Comparison of ENCODE assay signal across 8 cellular contexts in the genomic region with DNA sequence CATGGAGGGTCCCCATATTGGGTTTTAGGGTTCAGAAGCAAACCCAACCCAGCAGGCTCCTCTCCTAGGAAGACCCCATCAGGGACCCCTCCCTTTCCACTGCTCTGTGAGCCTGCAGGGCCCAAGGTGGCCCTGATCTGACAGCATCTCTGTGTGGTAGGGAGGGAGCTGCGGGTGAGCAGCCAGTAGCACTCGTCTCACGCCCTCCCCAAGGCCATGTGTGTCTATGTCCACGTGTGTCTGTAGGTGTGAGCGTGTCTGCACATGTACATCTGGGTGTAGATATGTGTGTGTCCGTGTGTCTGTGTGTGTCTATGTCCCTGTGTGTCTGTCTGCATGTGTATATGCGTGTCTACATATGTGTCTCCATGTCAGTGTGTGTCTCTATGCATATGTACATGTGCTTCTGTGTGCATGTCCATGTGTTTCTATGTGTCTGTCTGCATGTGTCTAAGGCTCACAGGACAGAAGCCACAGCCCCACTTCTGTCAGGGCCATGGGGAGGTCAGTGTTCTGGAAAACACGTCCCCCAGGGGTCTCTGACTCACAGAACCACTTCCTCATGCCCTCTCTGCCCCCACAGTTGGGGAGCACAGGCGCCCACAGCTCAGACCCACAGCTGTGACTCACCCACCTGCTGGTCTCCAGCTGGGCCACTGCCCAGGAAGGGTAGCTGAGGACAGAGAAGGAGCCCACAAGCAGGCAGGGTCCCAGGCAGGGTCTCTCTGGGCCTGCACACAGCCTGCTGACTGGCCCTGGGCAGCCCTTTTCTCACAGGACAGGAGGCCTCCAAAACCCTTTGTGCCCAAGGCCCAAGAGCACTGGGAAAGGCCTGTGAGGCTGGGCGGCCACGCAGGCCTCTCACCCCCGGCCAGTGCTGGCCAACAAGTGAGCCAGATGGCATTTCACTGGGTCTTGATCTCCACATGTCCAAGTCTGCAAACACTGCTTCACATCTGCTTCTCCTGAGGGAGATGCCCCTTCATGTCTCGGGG.
DNase-seq lines count a peak whose midpoint lies in the region; ATAC-seq and TF ChIP-seq lines count a peak whose summit lies in the region.

No MANE protein-coding gene starts in this region.

- no peak overlapping the region for H4K12ac ChIP-seq in trophoblast cell (ENCODE audit: low read depth, low read length)

- H3K4me3 ChIP-seq in PC-9 (no peak overlapping the region), esophagus muscularis mucosa (no peak overlapping the region), trophoblast cell (ENCODE audit: low read depth, low read length) (no peak overlapping the region)

- no peak overlapping the region for H3K18ac ChIP-seq in trophoblast cell (ENCODE audit: low read length)

- no peak for TF ChIP-seq POLR2A in esophagus muscularis mucosa (IDR thresholded peaks at IDR 0.05; ENCODE audit: low read depth)

- intact Hi-C loops in PC-9 (cut with micrococcal nuclease; ENCODE audit: unreplicated experiment), result no loop called here
- intact Hi-C loops in esophagus muscularis mucosa (cut with DNase I), result no loop called here

- peak overlapping the region; percentile 49 for H3K23ac ChIP-seq in trophoblast cell (ENCODE audit: low read length)

- H3K36me3 ChIP-seq in PC-9 (ENCODE audit: low read depth) (no peaks in the 10 kb centered on the region), esophagus muscularis mucosa (no peaks in the 10 kb centered on the region), trophoblast cell (ENCODE audit: control insufficient read depth in 1 of 2, insufficient read depth in 2 of 2, low read length in 2 of 2) (no peaks in the 10 kb centered on the region)

- no peaks in the 10 kb centered on the region for H3K79me1 ChIP-seq in trophoblast cell (ENCODE audit: low read length)

- BruUV-seq in PC-9 (replicated peaks; lab: Mats Ljungman, UMichigan), result no TSS peak

- H2BK120ac ChIP-seq in trophoblast cell (ENCODE audit: insufficient read depth, low read length, poor library complexity), result no peak overlapping the region

- POLR2A ChIA-PET in PC-9 (lab: Charles Lee; ENCODE audit: unreplicated experiment), result no interaction called here

- H3K4me1 ChIP-seq in PC-9 (replicated peaks; ENCODE audit: insufficient read depth), result peaks cover 63% of the 10 kb centered on the region
- H3K4me1 ChIP-seq in esophagus muscularis mucosa, result peaks cover 27 to 56% (median 43%) of the 10 kb centered on the region in 4 donors
- peaks cover 0 to 3% of the 10 kb centered on the region in 2 experiments for H3K4me1 ChIP-seq in trophoblast cell (ENCODE audit: control insufficient read depth in 1 of 2, insufficient read depth in 2 of 2, low read length in 2 of 2)

- H3K9ac ChIP-seq in trophoblast cell (ENCODE audit: low read length), result no peak overlapping the region

- H4K8ac ChIP-seq in trophoblast cell (ENCODE audit: low read depth, low read length), result no peak overlapping the region

- H2BK5ac ChIP-seq in trophoblast cell (ENCODE audit: low read depth, low read length, poor library complexity), result no peak overlapping the region

- H3K27me3 ChIP-seq in PC-9 (ENCODE audit: insufficient read depth, low read depth) (no peaks in the 10 kb centered on the region), esophagus muscularis mucosa (no peaks in the 10 kb centered on the region), trophoblast cell (ENCODE audit: insufficient read depth, low read length) (no peaks in the 10 kb centered on the region)

- CTCF ChIA-PET in PC-9 (lab: Charles Lee), result no interaction called here

- no peaks in the 10 kb centered on the region for H4K20me1 ChIP-seq in PC-9 (ENCODE audit: insufficient read depth)

- ATAC-seq in HG02938 (IDR thresholded peaks at IDR 0.05; ENCODE audit: unreplicated experiment) (no peak), GM18867 (IDR thresholded peaks at IDR 0.05; ENCODE audit: unreplicated experiment) (no peak)

- H3K9me3 ChIP-seq in PC-9 (ENCODE audit: insufficient read depth, low read depth) (no peaks in the 10 kb centered on the region), esophagus muscularis mucosa (no peaks in the 10 kb centered on the region), trophoblast cell (ENCODE audit: insufficient read depth, low read depth, low read length) (no peaks in the 10 kb centered on the region)

- H2AK5ac ChIP-seq in trophoblast cell (ENCODE audit: low read length), result no peak overlapping the region

- H3K9me2 ChIP-seq in PC-9 (ENCODE audit: insufficient read depth), result no peaks in the 10 kb centered on the region

- TF ChIP-seq EP300 in esophagus muscularis mucosa (IDR thresholded peaks at IDR 0.05), result no peak

- TF ChIP-seq CTCF in PC-9 (conservative IDR thresholded peaks at IDR 0.05), result no peak
- TF ChIP-seq CTCF in esophagus muscularis mucosa (IDR thresholded peaks at IDR 0.05), result no peak

- H2BK12ac ChIP-seq in trophoblast cell (ENCODE audit: low read length), result no peak overlapping the region

- H3F3A ChIP-seq in PC-9 (ENCODE audit: insufficient read depth, low read depth), result peaks cover 35% of the 10 kb centered on the region

- no peak overlapping the region for H3K14ac ChIP-seq in trophoblast cell (ENCODE audit: low read length)

- H3K4ac ChIP-seq in trophoblast cell (ENCODE audit: low read depth, low read length), result no peak overlapping the region

- 69% methylated on average over 11 of the region's 13 CpGs for WGBS in esophagus muscularis mucosa
- WGBS in trophoblast cell (ENCODE audit: extremely low coverage, insufficient coverage, insufficient read length), result no CpG with 5 or more reads among the region's 13 CpGs

- no peak overlapping the region for H4K91ac ChIP-seq in trophoblast cell (ENCODE audit: low read depth, low read length)

- no peaks in the 10 kb centered on the region for H3K79me2 ChIP-seq in PC-9 (ENCODE audit: low read depth)
- H3K79me2 ChIP-seq in trophoblast cell (ENCODE audit: control insufficient read depth, insufficient read depth, low read length, poor library complexity), result no peaks in the 10 kb centered on the region

- DNase-seq in Daoy (ENCODE audit: low read depth), result peak; percentile 99
- peak; percentile 80 to 88 for DNase-seq in PC-9
- peak; percentile 92 for DNase-seq in esophagus muscularis mucosa (ENCODE audit: extremely low spot score)
- peak in 1 of 2 donors; percentile 26 for DNase-seq in trophoblast cell
- DNase-seq in GM19240 (ENCODE audit: insufficient read length, low spot score), result no peak
- DNase-seq in germinal center (ENCODE audit: low spot score), result no peak

- H2AFZ ChIP-seq in PC-9 (no peak overlapping the region), trophoblast cell (ENCODE audit: insufficient read depth, low read length, poor library complexity) (no peak overlapping the region)

- H3K27ac ChIP-seq in PC-9, result peak overlapping the region; percentile 71
- peak overlapping the region; percentile 38 to 60 (median 52) for H3K27ac ChIP-seq in esophagus muscularis mucosa (replicated peaks in 1 of 4)
- no peak overlapping the region for H3K27ac ChIP-seq in trophoblast cell (ENCODE audit: low read depth, low read length)

- H3K4me2 ChIP-seq in PC-9 (peak overlapping the region; percentile 70), trophoblast cell (ENCODE audit: low read length) (no peak overlapping the region)

Comparison
In these comparisons a context has a peak if more than half of its experiments do, and no peak if none do; other contexts are left out.
1. DNase-seq: peak in Daoy (single experiment), PC-9 (2 of 2) and esophagus muscularis mucosa (single experiment); none in GM19240 (single experiment) and germinal center (single experiment).